Comparison of ENCODE assay signal across 8 cellular contexts in the genomic region with DNA sequence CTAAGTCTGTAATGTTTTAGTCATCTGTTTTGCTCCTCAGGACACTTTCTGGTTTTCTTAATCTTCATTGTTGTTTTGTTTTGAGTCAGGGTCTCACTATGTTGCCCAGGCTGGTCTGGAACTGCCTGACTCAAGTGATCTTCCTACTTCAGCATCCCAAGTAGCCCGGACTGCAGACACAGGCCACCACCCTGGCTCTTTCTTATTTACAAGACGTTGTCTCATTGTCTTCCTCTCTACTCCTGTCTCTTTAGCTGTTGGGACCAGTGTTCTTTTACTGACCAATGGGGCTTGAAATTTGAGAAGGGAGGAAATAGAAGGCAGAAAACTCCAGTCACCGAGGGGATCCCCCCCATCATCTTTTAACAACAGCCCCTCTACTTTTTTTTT.
DNase-seq lines count a peak whose midpoint lies in the region; ATAC-seq and TF ChIP-seq lines count a peak whose summit lies in the region.

No MANE protein-coding gene starts in this region.

- H3K79me2 ChIP-seq in parathyroid adenoma, result no peaks in the 10 kb centered on the region

- H3K36me3 ChIP-seq in parathyroid adenoma (ENCODE audit: control insufficient read depth, insufficient read depth, low read length), result no peaks in the 10 kb centered on the region

- TF ChIP-seq CTCF in GM12865 (IDR thresholded peaks at IDR 0.05; ENCODE audit: insufficient read depth, low read depth, low read length, missing control alignments), result no peak
- no peak for TF ChIP-seq CTCF in parathyroid adenoma (IDR thresholded peaks at IDR 0.05)

- H3K27ac Mint-ChIP-seq in central memory CD8-positive, alpha-beta T cell (ENCODE audit: low read depth), result no peak overlapping the region

- H3K27me3 Mint-ChIP-seq in central memory CD8-positive, alpha-beta T cell, result no peaks in the 10 kb centered on the region

- DNase-seq in GM12865 (ENCODE audit: low read depth), result peak; percentile 28
- DNase-seq in central memory CD8-positive, alpha-beta T cell (ENCODE audit: low spot score in 2 of 2), result no peak
- DNase-seq in NCI-H446 (lab: John Stamatoyannopoulos, UW), result no peak
- DNase-seq in iPS-NIHi7 (ENCODE audit: extremely low spot score), result no peak
- DNase-seq in T-helper 9 cell, result no peak
- no peak for DNase-seq in activated CD8-positive, alpha-beta memory T cell treated with anti-CD3 and anti-CD28 coated beads for 24 hours

- ATAC-seq in HG03565 (IDR thresholded peaks at IDR 0.05; ENCODE audit: unreplicated experiment), result peak; percentile 26
- ATAC-seq in central memory CD8-positive, alpha-beta T cell (replicated peaks; ENCODE audit: extremely low read depth, poor library complexity, severe bottlenecking), result no peak

- H3K4me3 ChIP-seq in GM12865 (ENCODE audit: low read depth, low read length), result peak overlapping the region; percentile 66
- peak overlapping the region; percentile 89 for H3K4me3 ChIP-seq in parathyroid adenoma (ENCODE audit: low read depth, low read length)

- peaks cover 15% of the 10 kb centered on the region for H3K4me1 Mint-ChIP-seq in central memory CD8-positive, alpha-beta T cell

- H3K9ac ChIP-seq in parathyroid adenoma, result no peak overlapping the region

- peak overlapping the region; percentile 64 for H3K27ac ChIP-seq in parathyroid adenoma

- H2AFZ ChIP-seq in parathyroid adenoma, result peak overlapping the region; percentile 66

- no peaks in the 10 kb centered on the region for H3K9me3 Mint-ChIP-seq in central memory CD8-positive, alpha-beta T cell

- peaks cover 16% of the 10 kb centered on the region for H3K36me3 Mint-ChIP-seq in central memory CD8-positive, alpha-beta T cell (ENCODE audit: insufficient read depth)

- H3K27me3 ChIP-seq in parathyroid adenoma (ENCODE audit: control insufficient read depth, insufficient read depth, low read length), result no peaks in the 10 kb centered on the region

- H3K4me2 ChIP-seq in parathyroid adenoma (ENCODE audit: low read length), result peak overlapping the region; percentile 74

- no peaks in the 10 kb centered on the region for H3K9me3 ChIP-seq in parathyroid adenoma (ENCODE audit: control insufficient read depth, low read length)

- peak overlapping the region; percentile 90 for H3K4me3 Mint-ChIP-seq in central memory CD8-positive, alpha-beta T cell

- peaks cover 17% of the 10 kb centered on the region for H3K4me1 ChIP-seq in parathyroid adenoma
